11 cellular contexts compared by ENCODE assay signal in the genomic region with DNA sequence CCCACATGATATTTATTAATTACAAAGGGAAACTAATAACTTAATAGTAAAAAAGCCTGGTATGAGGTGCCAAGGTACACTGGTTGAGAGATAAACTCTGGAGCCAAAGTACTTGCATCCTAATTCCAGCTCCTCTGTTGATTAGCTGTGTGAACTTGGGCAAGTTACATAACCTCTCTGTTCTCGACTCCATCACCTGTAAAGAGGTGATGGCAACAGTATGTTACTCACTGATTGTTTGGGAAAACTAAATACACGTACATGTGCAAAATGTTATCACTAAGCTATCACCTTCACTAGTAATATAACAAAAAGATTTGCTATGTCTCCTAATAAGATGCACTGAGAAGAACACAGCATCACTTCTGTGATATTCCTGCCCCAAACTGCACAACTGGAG.
"Had no signal": no experiment of that assay in that cellular context is flagged by ENCODE, and none has a peak within 500 bp of the region (broad histone marks: within the 10 kb centered on the region; RNA-seq: fewer than 3 reads in every experiment).

No MANE protein-coding gene starts in this region.

- H3K4me2 ChIP-seq: GM23338 had no signal

- ATAC-seq: GM23338, HCT116 had no signal

- H3K27ac ChIP-seq: GM23248 had no signal

- H3K4me1 ChIP-seq: HAP-1 had no signal

- DNase-seq: GM23248, GOT3, H7, H9, HCEC 1CT, HFFc6 had no signal

- H3K9ac ChIP-seq: GM23248 had no signal

- H3K4me1 Mint-ChIP-seq: GM23338 had no signal

- H3K27ac Mint-ChIP-seq: GM23338, HFFc6 had no signal

- H3K9me3 ChIP-seq: HAP-1 had no signal

- H3K9me3 Mint-ChIP-seq: GM23338, H9, HFFc6 had no signal

- H2AFZ ChIP-seq: GM23248, GM23338 had no signal

- H3K4me3 ChIP-seq: GM23248, GM23338, HAP-1 had no signal

- H3K4me3 Mint-ChIP-seq: GM23338, H9, HFFc6 had no signal

- H3K36me3 ChIP-seq: HAP-1 had no signal

- FAIRE-seq: H1, H54 had no signal
